9 cellular contexts compared by ENCODE assay signal in genomic region chr5:50958852-50959457, GRCh38.
A peak's percentile ranks its signal among the peaks of the same experiment; 100 is the strongest.
DNase-seq lines count a peak whose midpoint lies in the region; FAIRE-seq and TF ChIP-seq lines count a peak whose summit lies in the region.
"Had no signal": no experiment of that assay in that cellular context is flagged by ENCODE, and none has a peak within 500 bp of the region (broad histone marks: within the 10 kb centered on the region; RNA-seq: fewer than 3 reads in every experiment).

No MANE protein-coding gene starts in this region.

- no peak overlapping the region for H3K23ac ChIP-seq in H1 (ENCODE audit: insufficient read length)
- H3K23ac ChIP-seq in neuronal stem cell (ENCODE audit: low read depth, low read length, poor library complexity): no peak overlapping the region

- POLR2A ChIA-PET in H1 (lab: Charles Lee; ENCODE audit: partially characterized antibody): interaction anchor here (0.6 kb wide), 1 partner anchor 508 kb away, joined by 3 read pairs; no protein-coding TSS in a partner anchor

- TF ChIP-seq CTCF in HFFc6 (IDR thresholded peaks at IDR 0.05) (peak; percentile 83), H1 (IDR thresholded peaks at IDR 0.05; ENCODE audit: control extremely low read depth in 1 of 3, insufficient read depth in 1 of 3, low read depth in 1 of 3, low read length in 3 of 3) (peak in 2 of 3 experiments; percentile 25 to 38; a peak in 2 of 4 replicates)

- DNase-seq in NCI-H2107 treated with DMSO at 0.1 percent for 48 hours (lab: John Stamatoyannopoulos, UW; ENCODE audit: unreplicated experiment) (peak; percentile 17), NCI-H2107 (lab: John Stamatoyannopoulos, UW) (no peak), HFFc6 (peak; percentile 39), NCI-H82 (lab: John Stamatoyannopoulos, UW) (peak; percentile 57), H1 (ENCODE audit: low read depth in 1 of 2, low spot score in 2 of 2) (no peak), neuronal stem cell (ENCODE audit: low spot score) (peak; percentile 12), NCI-H128 (lab: John Stamatoyannopoulos, UW; ENCODE audit: unreplicated experiment) (no peak), islet precursor cell (no peak)

- CTCF ChIA-PET in H1 (lab: Charles Lee; ENCODE audit: partially characterized antibody): interaction anchor here (0.9 to 3.6 kb wide), 15 partner anchors 9 to 1699 kb away, joined by 3 to 13 read pairs (median 5); no protein-coding TSS in a partner anchor

- H4K8ac ChIP-seq in H1 (ENCODE audit: extremely low read depth, insufficient read depth, low read length) (no peak overlapping the region), neuronal stem cell (ENCODE audit: low read depth, low read length) (no peak overlapping the region)

- H3K9me3 ChIP-seq in H1 (ENCODE audit: insufficient read depth in 2 of 2, low read depth in 1 of 2, low read length in 1 of 2): no peaks in the 10 kb centered on the region
- H3K9me3 ChIP-seq in neuronal stem cell (replicated peaks in 1 of 2; ENCODE audit: control insufficient read depth in 2 of 2, insufficient read depth in 1 of 2, low read depth in 1 of 2, low read length in 2 of 2): no peaks in the 10 kb centered on the region

- no peak for FAIRE-seq in H1 (lab: Jason Lieb, UNC)

- no peak overlapping the region for H3K18ac ChIP-seq in H1 (ENCODE audit: extremely low read depth, low read length)
- no peak overlapping the region for H3K18ac ChIP-seq in neuronal stem cell (ENCODE audit: low read length)

- H3K4me3 ChIP-seq in H1 (ENCODE audit: extremely low read depth in 1 of 4, insufficient read depth in 2 of 4, low read depth in 3 of 4, low read length in 4 of 4) (no peak overlapping the region), neuronal stem cell (ENCODE audit: low read length in 2 of 2) (no peak overlapping the region)

- no peaks in the 10 kb centered on the region for H3K9me3 Mint-ChIP-seq in HFFc6
- H3K9me3 Mint-ChIP-seq: CD4-positive, alpha-beta memory T cell had no signal

- H3K36me3 ChIP-seq in H1 (ENCODE audit: control insufficient read depth in 2 of 4, insufficient read depth in 4 of 4, low read length in 3 of 4) (no peaks in the 10 kb centered on the region), neuronal stem cell (replicated peaks in 1 of 2; ENCODE audit: control insufficient read depth in 2 of 2, insufficient read depth in 2 of 2, low read length in 2 of 2) (no peaks in the 10 kb centered on the region)

- no peak overlapping the region for H3K4me3 Mint-ChIP-seq in HFFc6
- H3K4me3 Mint-ChIP-seq: CD4-positive, alpha-beta memory T cell had no signal

- H4K20me1 ChIP-seq in H1 (replicated peaks in 1 of 2; ENCODE audit: control insufficient read depth in 1 of 2, insufficient read depth in 2 of 2, low read length in 2 of 2): no peaks in the 10 kb centered on the region

- H3K27ac ChIP-seq in H1 (ENCODE audit: low read depth, low read length) (no peak overlapping the region), neuronal stem cell (replicated peaks; ENCODE audit: low read length) (no peak overlapping the region)

- H3K4me2 ChIP-seq in H1 (ENCODE audit: insufficient read depth in 1 of 2, low read depth in 2 of 2, low read length in 2 of 2): no peak overlapping the region
- no peak overlapping the region for H3K4me2 ChIP-seq in neuronal stem cell (ENCODE audit: insufficient read depth, low read length, poor library complexity, severe bottlenecking)

- H3K14ac ChIP-seq in H1 (ENCODE audit: insufficient read length) (no peak overlapping the region), neuronal stem cell (ENCODE audit: low read length) (no peak overlapping the region)

- H2AFZ ChIP-seq in H1 (ENCODE audit: low read length) (no peak overlapping the region), neuronal stem cell (ENCODE audit: low read length) (no peak overlapping the region)

- no peak overlapping the region for H4K5ac ChIP-seq in H1 (ENCODE audit: insufficient read length, low read depth, low read length)

- H3K36me3 Mint-ChIP-seq in HFFc6 (ENCODE audit: low read depth): no peaks in the 10 kb centered on the region
- H3K36me3 Mint-ChIP-seq: CD4-positive, alpha-beta memory T cell had no signal

- TF ChIP-seq RAD21 in H1 (IDR thresholded peaks at IDR 0.05 in 1 of 2, conservative IDR thresholded peaks at IDR 0.05 in 1 of 2; ENCODE audit: low read depth in 2 of 2, low read length in 2 of 2): peak; percentile 55 to 68

- H3K9ac ChIP-seq in H1 (replicated peaks in 1 of 4; ENCODE audit: extremely low read depth in 1 of 4, low read depth in 3 of 4, low read length in 3 of 4) (no peak overlapping the region), neuronal stem cell (ENCODE audit: low read depth, low read length, poor library complexity) (no peak overlapping the region)

- TF ChIP-seq EP300 in H1 (IDR thresholded peaks at IDR 0.05; ENCODE audit: borderline replicate concordance in 1 of 2, low read depth in 2 of 2, low read length in 2 of 2): no peak

- peaks cover 11% of the 10 kb centered on the region for H3K4me1 Mint-ChIP-seq in HFFc6 (ENCODE audit: low read depth)

- no peak overlapping the region for H3K56ac ChIP-seq in H1 (replicated peaks; ENCODE audit: insufficient read length, low read depth, low read length)

- H2BK20ac ChIP-seq in H1 (ENCODE audit: low read length): no peak overlapping the region

- H3K4ac ChIP-seq in H1 (replicated peaks; ENCODE audit: insufficient read length, low read depth, low read length) (no peak overlapping the region), neuronal stem cell (ENCODE audit: low read length) (no peak overlapping the region)

- peaks cover 0 to under 1% (median under 1%) of the 10 kb centered on the region in 4 experiments; a peak in 2 of 7 replicates for H3K4me1 ChIP-seq in H1 (replicated peaks in 1 of 4; ENCODE audit: control insufficient read depth in 3 of 4, insufficient read depth in 4 of 4, low read length in 3 of 4)
- peaks cover 0 to 3% of the 10 kb centered on the region in 2 donors for H3K4me1 ChIP-seq in neuronal stem cell (ENCODE audit: control insufficient read depth in 2 of 2, insufficient read depth in 1 of 2, low read depth in 1 of 2, low read length in 2 of 2)

- H3K27me3 Mint-ChIP-seq in HFFc6 (ENCODE audit: insufficient read depth): peaks cover 8% of the 10 kb centered on the region; the same call in 1 of the 2 replicates

- no peak overlapping the region for H2BK120ac ChIP-seq in H1 (replicated peaks; ENCODE audit: low read depth, low read length)
- no peak overlapping the region for H2BK120ac ChIP-seq in neuronal stem cell (ENCODE audit: low read depth, low read length)

- TF ChIP-seq POLR2A in H1 (IDR thresholded peaks at IDR 0.05; ENCODE audit: control extremely low read depth in 1 of 2, low read depth in 2 of 2, low read length in 2 of 2): no peak

- H2BK15ac ChIP-seq in H1 (ENCODE audit: low read length): no peak overlapping the region
- no peak overlapping the region for H2BK15ac ChIP-seq in neuronal stem cell (ENCODE audit: low read length)

- no peak overlapping the region for H2BK5ac ChIP-seq in H1 (ENCODE audit: low read depth, low read length)
- no peak overlapping the region for H2BK5ac ChIP-seq in neuronal stem cell (ENCODE audit: low read length)

- H4K91ac ChIP-seq in H1 (replicated peaks; ENCODE audit: insufficient read length, low read length) (no peak overlapping the region), neuronal stem cell (ENCODE audit: low read depth, low read length, poor library complexity) (no peak overlapping the region)

- no peaks in the 10 kb centered on the region for H3K79me2 ChIP-seq in H1 (ENCODE audit: control insufficient read depth in 1 of 2, insufficient read depth in 2 of 2, low read length in 2 of 2)

- WGBS in H1 (ENCODE audit: extremely low coverage in 1 of 2, insufficient coverage in 1 of 2, insufficient read length in 1 of 2, insufficient replicate concordance in 2 of 2, low coverage in 1 of 2, low lambda C conversion rate in 2 of 2, missing lambda C conversion rate in 1 of 2), 2 experiments: 78% methylated on average over 5 of the region's 5 CpGs; no CpG with 5 or more reads in 1 of the 2 experiments
- no CpG with 5 or more reads among the region's 5 CpGs for WGBS in neuronal stem cell (ENCODE audit: extremely low coverage in 2 of 2, insufficient read length in 2 of 2, insufficient replicate concordance in 1 of 2), 2 donors

- no peak overlapping the region for H2AK5ac ChIP-seq in H1 (ENCODE audit: low read depth, low read length)
- no peak overlapping the region for H2AK5ac ChIP-seq in neuronal stem cell (ENCODE audit: low read depth, low read length)

- H3K79me1 ChIP-seq in H1 (ENCODE audit: low read depth, low read length): no peaks in the 10 kb centered on the region
- no peaks in the 10 kb centered on the region for H3K79me1 ChIP-seq in neuronal stem cell (ENCODE audit: low read depth, low read length)

- no peaks in the 10 kb centered on the region; the same call in 1 of the 2 replicates for H3K23me2 ChIP-seq in H1 (ENCODE audit: low read depth, low read length)

- H3K27ac Mint-ChIP-seq in HFFc6: no peak overlapping the region
- H3K27ac Mint-ChIP-seq: CD4-positive, alpha-beta memory T cell had no signal

- peaks cover 5 to 8% (median 7%) of the 10 kb centered on the region in 4 experiments for H3K27me3 ChIP-seq in H1 (replicated peaks in 1 of 4; ENCODE audit: control insufficient read depth in 3 of 4, extremely low read depth in 1 of 4, insufficient read depth in 3 of 4, low read length in 3 of 4)
- H3K27me3 ChIP-seq in neuronal stem cell (ENCODE audit: control insufficient read depth in 3 of 3, insufficient read depth in 3 of 3, low read depth in 1 of 3, low read length in 3 of 3): peaks cover 0 to 32% (median 7%) of the 10 kb centered on the region in 3 experiments

- H2BK12ac ChIP-seq in H1 (ENCODE audit: low read depth, low read length) (no peak overlapping the region), neuronal stem cell (ENCODE audit: low read length) (no peak overlapping the region)

TF ChIP-seq in H1, 55 proteins besides CTCF, POLR2A, EP300 and RAD21 (continues in another document):
- TF ChIP-seq BRCA1 (IDR thresholded peaks at IDR 0.05; ENCODE audit: low read depth, low read length) (no peak), HDAC2 (IDR thresholded peaks at IDR 0.05; ENCODE audit: borderline replicate concordance in 1 of 2, low read depth in 2 of 2, low read length in 2 of 2) (no peak)

Comparison
In these comparisons a context has a peak if more than half of its experiments do, and no peak if none do; other contexts are left out.
1. DNase-seq: peak in NCI-H2107 treated with DMSO at 0.1 percent for 48 hours (single experiment), HFFc6 (single experiment), NCI-H82 (single experiment) and neuronal stem cell (single experiment); none in NCI-H2107 (single experiment), H1 (0 of 2), NCI-H128 (single experiment) and islet precursor cell (single experiment).